ENCODE assay signal across 8 cellular contexts in genomic region chr2:87075796-87076252, GRCh38. TPM values are rescaled to one million over a fixed set of nuclear protein-coding genes. Genes with fewer than 3 reads are reported as not detected.
DNase-seq lines count a peak whose midpoint lies in the region; ATAC-seq and TF ChIP-seq lines count a peak whose summit lies in the region.
"Not testable (repeated sequence)": the region's sequence is repeated elsewhere in the genome, so short reads cannot be mapped to it uniquely, and the experiment has no call there.

No MANE protein-coding gene starts in this region.

- peak overlapping the region; percentile 73 for H3K4me3 Mint-ChIP-seq in activated T-helper 1 cell treated with anti-CD3 and anti-CD28 coated beads, Interleukin-12 subunit alpha, Interleukin-12 subunit beta, Interleukin-2, Interleukin-4 antibody, amounts not matched to agents 30 ng/mL and 10 ng/mL and 1 ng/mL, durations not matched to agents 14 hours and 24 hours and 36 hours

- POLR2A ChIA-PET in AG04449 (lab: Yijun Ruan, JAX); Panc1 (lab: Charles Lee): not testable (repeated sequence)

- not testable (repeated sequence) for H3K4me1 ChIP-seq in Panc1 (ENCODE audit: control insufficient read depth, insufficient read depth, low read length); lung (ENCODE audit: control insufficient read depth in 2 of 2, insufficient read depth in 2 of 2, low read length in 2 of 2)

- ATAC-seq in GM19043 (IDR thresholded peaks at IDR 0.05; ENCODE audit: low read depth, unreplicated experiment) (peak; percentile 24), HG03025 (IDR thresholded peaks at IDR 0.05; ENCODE audit: low FRiP score, unreplicated experiment) (peak; percentile 38), Panc1 (peak; percentile 39), lung (ENCODE audit: insufficient read depth, low FRiP score) (peak; percentile 5)

- not testable (repeated sequence) for H3K9me3 Mint-ChIP-seq in activated T-helper 1 cell treated with anti-CD3 and anti-CD28 coated beads, Interleukin-12 subunit alpha, Interleukin-12 subunit beta, Interleukin-2, Interleukin-4 antibody, amounts not matched to agents 30 ng/mL and 10 ng/mL and 1 ng/mL, durations not matched to agents 14 hours and 24 hours and 36 hours

- H3K4me3 ChIP-seq in AG04449 (ENCODE audit: low read depth, low read length), result peak overlapping the region; percentile 60
- H3K4me3 ChIP-seq in Panc1 (ENCODE audit: low read depth in 2 of 2, low read length in 2 of 2), result peak overlapping the region; percentile 50 to 65
- H3K4me3 ChIP-seq in epithelial cell of proximal tubule (ENCODE audit: low read depth, low read length), result peak overlapping the region; percentile 62
- H3K4me3 ChIP-seq in lung, result peak overlapping the region; percentile 67

- DNase-seq in AG04449 (ENCODE audit: low read depth, low spot score); Panc1 (ENCODE audit: low read depth, low spot score); epithelial cell of proximal tubule (ENCODE audit: low read depth): not testable (repeated sequence)
- peak; percentile 38 for DNase-seq in activated T-helper 1 cell treated with anti-CD3 and anti-CD28 coated beads, Interleukin-12 subunit alpha, Interleukin-12 subunit beta, Interleukin-2, Interleukin-4 antibody, amounts not matched to agents 30 ng/mL and 10 ng/mL and 1 ng/mL, durations not matched to agents 14 hours and 24 hours and 36 hours (ENCODE audit: low spot score)
- DNase-seq in lung (ENCODE audit: low spot score), result peak; percentile 43
- DNase-seq in stimulated activated CD4-positive, alpha-beta T cell treated with anti-CD3 and anti-CD28 coated beads, Interleukin-1b, Interleukin-23, amount 100 ng/mL, for 24 hours (ENCODE audit: low read depth in 4 of 4, low spot score in 1 of 4), result peak; percentile 16 to 40 (median 32)

- 0 to 1% methylated on average over 4 to 61 of the region's 63 CpGs for WGBS in lung, 2 donors

- not testable (repeated sequence) for H3K27me3 Mint-ChIP-seq in activated T-helper 1 cell treated with anti-CD3 and anti-CD28 coated beads, Interleukin-12 subunit alpha, Interleukin-12 subunit beta, Interleukin-2, Interleukin-4 antibody, amounts not matched to agents 30 ng/mL and 10 ng/mL and 1 ng/mL, durations not matched to agents 14 hours and 24 hours and 36 hours (ENCODE audit: insufficient read depth)

- H3K9me3 ChIP-seq in Panc1 (ENCODE audit: control insufficient read depth, insufficient read depth, low read depth, low read length); lung (ENCODE audit: control insufficient read depth in 2 of 2, insufficient read depth in 1 of 2, low read length in 1 of 2): not testable (repeated sequence)

- peak overlapping the region; percentile 67 for H3K27ac Mint-ChIP-seq in activated T-helper 1 cell treated with anti-CD3 and anti-CD28 coated beads, Interleukin-12 subunit alpha, Interleukin-12 subunit beta, Interleukin-2, Interleukin-4 antibody, amounts not matched to agents 30 ng/mL and 10 ng/mL and 1 ng/mL, durations not matched to agents 14 hours and 24 hours and 36 hours

- not testable (repeated sequence) for H3K27me3 ChIP-seq in Panc1 (ENCODE audit: control insufficient read depth, insufficient read depth, low read length); lung (ENCODE audit: control insufficient read depth, insufficient read depth)

- intact Hi-C loops in Panc1 (cut with micrococcal nuclease; ENCODE audit: unreplicated experiment); activated T-helper 1 cell treated with anti-CD3 and anti-CD28 coated beads, Interleukin-12 subunit alpha, Interleukin-12 subunit beta, Interleukin-2, Interleukin-4 antibody, amounts not matched to agents 30 ng/mL and 10 ng/mL and 1 ng/mL, durations not matched to agents 14 hours and 24 hours and 36 hours (cut with micrococcal nuclease): not testable (repeated sequence)

- H3K4me1 Mint-ChIP-seq in activated T-helper 1 cell treated with anti-CD3 and anti-CD28 coated beads, Interleukin-12 subunit alpha, Interleukin-12 subunit beta, Interleukin-2, Interleukin-4 antibody, amounts not matched to agents 30 ng/mL and 10 ng/mL and 1 ng/mL, durations not matched to agents 14 hours and 24 hours and 36 hours (ENCODE audit: low read depth), result not testable (repeated sequence)

- H3K27ac ChIP-seq in Panc1 (ENCODE audit: low read length), result not testable (repeated sequence)
- peak overlapping the region; percentile 90 to 96 for H3K27ac ChIP-seq in lung (ENCODE audit: low read depth in 1 of 2, low read length in 1 of 2)

- not testable (repeated sequence) for TF ChIP-seq CTCF in AG04449 (IDR thresholded peaks at IDR 0.05; ENCODE audit: insufficient read depth, low read length, missing control alignments); Panc1 (IDR thresholded peaks at IDR 0.05); epithelial cell of proximal tubule (conservative IDR thresholded peaks at IDR 0.05; ENCODE audit: low read depth, low read length); lung (IDR thresholded peaks at IDR 0.05; ENCODE audit: control extremely low read depth, extremely low read depth)

- in situ Hi-C loops in Panc1 (cut with HindIII; ENCODE audit: low pct_unique_long_range_greater_than_20kb, low sequenced_read_pairs), result not testable (repeated sequence)

- not testable (repeated sequence) for BruUV-seq in Panc1 (replicated peaks; lab: Mats Ljungman, UMichigan)

- CTCF ChIA-PET in AG04449 (lab: Yijun Ruan, JAX); Panc1 (lab: Charles Lee): not testable (repeated sequence)

- not testable (repeated sequence) for H3K36me3 Mint-ChIP-seq in activated T-helper 1 cell treated with anti-CD3 and anti-CD28 coated beads, Interleukin-12 subunit alpha, Interleukin-12 subunit beta, Interleukin-2, Interleukin-4 antibody, amounts not matched to agents 30 ng/mL and 10 ng/mL and 1 ng/mL, durations not matched to agents 14 hours and 24 hours and 36 hours (ENCODE audit: low read depth)

- H3K36me3 ChIP-seq in Panc1 (ENCODE audit: control insufficient read depth, insufficient read depth, low read length); lung (ENCODE audit: control insufficient read depth in 2 of 2, insufficient read depth in 2 of 2, low read length in 2 of 2): not testable (repeated sequence)

RNA-seq across cellular contexts. Expression of gene PLGLB1, which starts 54.2 kb away (rescaled TPM):
- total RNA-seq in Panc1 (2021; ENCODE audit: unreplicated experiment) (1.4 TPM), epithelial cell of proximal tubule (3.9 TPM in 1 of 2 replicates, not detected in the other), lung (1 to 10 TPM in 1 of 2 donors, under 1 TPM in 1; 0.92 to 8.3 TPM)
- 0.41 TPM for polyA plus RNA-seq in Panc1 (2012; ENCODE audit: insufficient read length)
- 0.59 and 1.1 TPM in 2 replicates for total RNA-seq in activated T-helper 1 cell treated with anti-CD3 and anti-CD28 coated beads, Interleukin-12 subunit alpha, Interleukin-12 subunit beta, Interleukin-2, Interleukin-4 antibody, amounts not matched to agents 30 ng/mL and 10 ng/mL and 1 ng/mL, durations not matched to agents 14 hours and 24 hours and 36 hours
- polyA plus RNA-seq in lung, result 1 to 10 TPM in 1 of 2 donors, under 1 TPM in 1; 0.72 to 1.8 TPM
